In genomic region chr15:50354838-50355611, GRCh38 we compare ENCODE assay signal across 8 cellular contexts. TPM values are rescaled to one million over a fixed set of nuclear protein-coding genes. Genes with fewer than 3 reads are reported as not detected.
DNase-seq lines count a peak whose midpoint lies in the region; ATAC-seq and TF ChIP-seq lines count a peak whose summit lies in the region.

Gene GABPB1, minus strand, starts transcription at chr15:50355198. Its CDS starts 45,400 bp downstream, at chr15:50309798.

- H3K4me3 ChIP-seq in astrocyte of the cerebellum (ENCODE audit: low read depth, low read length) (peak within 1 kb of the TSS; percentile 73), aorta (ENCODE audit: low read length in 2 of 2) (peak within 1 kb of the TSS; percentile 83 to 95)

- 0 to 1% methylated on average over 61 to 69 of the region's 69 CpGs for WGBS in aorta, 2 donors

- TF ChIP-seq CTCF in GM13976 (IDR thresholded peaks at IDR 0.05; ENCODE audit: borderline replicate concordance, control extremely low read depth, extremely low read depth, insufficient read depth, missing control alignments) (no peak), astrocyte of the cerebellum (IDR thresholded peaks at IDR 0.05; ENCODE audit: low read depth, low read length, missing control alignments) (no peak)

- H3K36me3 ChIP-seq in aorta (ENCODE audit: control insufficient read depth in 1 of 2, insufficient read depth in 2 of 2, low read length in 1 of 2): no peaks in the 10 kb centered on the region

- no peaks in the 10 kb centered on the region for H3K4me1 ChIP-seq in aorta (ENCODE audit: control insufficient read depth in 1 of 2, insufficient read depth in 2 of 2, low read length in 2 of 2)

- in situ Hi-C loops in GM13976 (cut with MboI; ENCODE audit: low sequenced_read_pairs, unreplicated experiment) (no loop called here), astrocyte of the cerebellum (cut with HindIII; ENCODE audit: low sequenced_read_pairs) (no loop called here)

- intact Hi-C loops in aorta (cut with DNase I): loop anchor here in 1 of 2 donors (2.0 to 10.0 kb wide), 2 partner anchors 70 to 330 kb away; partner anchors contain the start of genes TRPM7 and USP8

- peak within 1 kb of the TSS; percentile 38 to 70 for H3K27ac ChIP-seq in aorta (ENCODE audit: low read depth in 1 of 2, low read length in 2 of 2)

- peak; percentile 89 for DNase-seq in GM13976 (ENCODE audit: low spot score)
- DNase-seq in NCI-H1930 (lab: John Stamatoyannopoulos, UW): peak; percentile 62 to 81
- DNase-seq in T-helper 9 cell: peak; percentile 79
- DNase-seq in astrocyte of the cerebellum (ENCODE audit: low read depth): peak; percentile 85
- peak; percentile 94 for DNase-seq in hepatic stellate cell (ENCODE audit: low spot score)
- peak; percentile 83 for DNase-seq in renal cortical epithelial cell (ENCODE audit: low read depth)
- peak; percentile 93 to 94 for DNase-seq in aorta

- H3K27me3 ChIP-seq in aorta (ENCODE audit: control insufficient read depth in 1 of 2, insufficient read depth in 2 of 2, low read length in 1 of 2): no peaks in the 10 kb centered on the region

- ATAC-seq in HG02885 (IDR thresholded peaks at IDR 0.05; ENCODE audit: poor library complexity, unreplicated experiment) (peak; percentile 49), aorta (ENCODE audit: low FRiP score) (peak; percentile 95)

- no peaks in the 10 kb centered on the region for H3K9me3 ChIP-seq in aorta (ENCODE audit: control insufficient read depth, low read length)

RNA-seq across cellular contexts. Expression of gene GABPB1, which starts in this region (rescaled TPM):
- total RNA-seq in renal cortical epithelial cell (36.6 and 68.2 TPM in 2 replicates), aorta (10 to 100 TPM; 14.3 to 18.5 TPM)
- 1 to 10 TPM; 4.0 to 4.5 TPM for polyA plus RNA-seq in aorta

Comparison
In these comparisons a context has a peak if more than half of its experiments do, and no peak if none do; other contexts are left out.
1. Peak in every context shown above with its lines: DNase-seq, ATAC-seq, H3K4me3 ChIP-seq and H3K27ac ChIP-seq.